9 cellular contexts compared by ENCODE assay signal in genomic region chr7:6160191-6160623, GRCh38. TPM values are rescaled to one million over a fixed set of nuclear protein-coding genes. Genes with fewer than 3 reads are reported as not detected.
DNase-seq lines count a peak whose midpoint lies in the region; TF ChIP-seq lines count a peak whose summit lies in the region.
"Had no signal": no experiment of that assay in that cellular context is flagged by ENCODE, and none has a peak within 500 bp of the region (broad histone marks: within the 10 kb centered on the region; RNA-seq: fewer than 3 reads in every experiment).

No MANE protein-coding gene starts in this region.

- TF ChIP-seq CTCF in NB4 (IDR thresholded peaks at IDR 0.05; ENCODE audit: low read depth, low read length) = peak; percentile 57
- TF ChIP-seq CTCF in colonic mucosa (IDR thresholded peaks at IDR 0.05) = peak; percentile 40
- peak; percentile 28 for TF ChIP-seq CTCF in liver (IDR thresholded peaks at IDR 0.05; ENCODE audit: low read depth, low read length, missing input control)
- TF ChIP-seq CTCF in type B pancreatic cell (conservative IDR thresholded peaks at IDR 0.05) = peak; percentile 78

- no peak for TF ChIP-seq POLR2A in NB4 (IDR thresholded peaks at IDR 0.05; ENCODE audit: extremely low read depth, insufficient read length)

- H3K27me3 ChIP-seq in colonic mucosa (no peaks in the 10 kb centered on the region), liver (ENCODE audit: control insufficient read depth in 4 of 4, insufficient read depth in 4 of 4, low read length in 3 of 4) (no peaks in the 10 kb centered on the region)

- TF ChIP-seq RAD21 in liver (IDR thresholded peaks at IDR 0.05) = peak; percentile 70 to 76

- no peaks in the 10 kb centered on the region for H3K9me3 ChIP-seq in colonic mucosa
- no peaks in the 10 kb centered on the region for H3K9me3 ChIP-seq in liver (ENCODE audit: control insufficient read depth in 4 of 4, low read length in 3 of 4)

- H3K27ac Mint-ChIP-seq in type B pancreatic cell = no peak overlapping the region
- H3K27ac Mint-ChIP-seq: memory B cell had no signal

- H3K4me3 ChIP-seq in NB4 (ENCODE audit: low read depth, low read length) (no peak overlapping the region), colonic mucosa (no peak overlapping the region), liver (ENCODE audit: low read depth in 1 of 3, low read length in 3 of 3) (no peak overlapping the region)

- H3K27me3 Mint-ChIP-seq in type B pancreatic cell = no peaks in the 10 kb centered on the region
- H3K27me3 Mint-ChIP-seq: memory B cell had no signal

- H3K27ac ChIP-seq in colonic mucosa (no peak overlapping the region), liver (ENCODE audit: low read depth in 1 of 2, low read length in 2 of 2) (no peak overlapping the region)

- peaks cover 11% of the 10 kb centered on the region for H3K4me1 Mint-ChIP-seq in type B pancreatic cell (ENCODE audit: unreplicated experiment)
- H3K4me1 Mint-ChIP-seq: memory B cell had no signal

- H3K36me3 Mint-ChIP-seq in type B pancreatic cell = peaks cover 24% of the 10 kb centered on the region

- H3K36me3 ChIP-seq in colonic mucosa (no peaks in the 10 kb centered on the region), liver (ENCODE audit: control insufficient read depth in 4 of 4, insufficient read depth in 3 of 4, low read depth in 1 of 4, low read length in 3 of 4) (peaks cover 7 to 45% (median 20%) of the 10 kb centered on the region in 4 donors)

- 76% methylated on average over 15 of the region's 15 CpGs for WGBS in liver

- H3K4me3 Mint-ChIP-seq in type B pancreatic cell = no peak overlapping the region
- H3K4me3 Mint-ChIP-seq: memory B cell had no signal

- intact Hi-C loops in colonic mucosa (cut with DNase I) = no loop called here

- H3K9ac ChIP-seq in colonic mucosa (ENCODE audit: low read depth in 2 of 2, low read length in 2 of 2) (no peak overlapping the region), liver (ENCODE audit: low read depth in 1 of 2, low read length in 2 of 2) (no peak overlapping the region)

- peak; percentile 35 for DNase-seq in DMS 273 treated with DMSO at 0.1 percent for 48 hours (lab: John Stamatoyannopoulos, UW)
- peak; percentile 34 for DNase-seq in NB4 (ENCODE audit: low read depth)
- DNase-seq in colonic mucosa = peak; percentile 35
- no peak for DNase-seq in type B pancreatic cell (ENCODE audit: extremely low spot score, unreplicated experiment)
- DNase-seq in NCI-H1105 treated with DMSO at 0.1 percent for 48 hours (lab: John Stamatoyannopoulos, UW) = no peak
- DNase-seq in mesenteric fat pad (ENCODE audit: low spot score) = no peak
- DNase-seq in NCI-H1092 (lab: John Stamatoyannopoulos, UW) = no peak

- H3K4me1 ChIP-seq in colonic mucosa (no peaks in the 10 kb centered on the region), liver (ENCODE audit: control insufficient read depth in 4 of 4, insufficient read depth in 4 of 4, low read length in 3 of 4) (no peaks in the 10 kb centered on the region)

- H3K9me3 Mint-ChIP-seq in type B pancreatic cell = no peaks in the 10 kb centered on the region
- H3K9me3 Mint-ChIP-seq: memory B cell had no signal

TF ChIP-seq in liver, 16 proteins besides CTCF, POLR2A, EP300 and RAD21:
- peak; percentile 14 for TF ChIP-seq NR2F2 (IDR thresholded peaks at IDR 0.05)
- no peak for TF ChIP-seq SP1 (IDR thresholded peaks at IDR 0.05)
- TF ChIP-seq EGR1 (IDR thresholded peaks at IDR 0.05; ENCODE audit: low read depth in 2 of 2) = no peak
- TF ChIP-seq ATF3 (IDR thresholded peaks at IDR 0.05) = no peak

RNA-seq across cellular contexts. Expression of gene USP42, which starts 55.5 kb away (rescaled TPM):
- total RNA-seq in colonic mucosa (1 to 10 TPM; 9.2 to 9.6 TPM), liver (1 to 10 TPM; 2.7 to 4.0 TPM), type B pancreatic cell (ENCODE audit: low replicate concordance) (17.0 and 19.7 TPM in 2 replicates), mesenteric fat pad (9.6 TPM)
- 1 to 10 TPM; 1.6 to 2.2 TPM for polyA plus RNA-seq in liver

Comparison
In these comparisons a context has a peak if more than half of its experiments do, and no peak if none do; other contexts are left out.
1. DNase-seq: peak in DMS 273 treated with DMSO at 0.1 percent for 48 hours (single experiment), NB4 (single experiment) and colonic mucosa (single experiment); none in type B pancreatic cell (single experiment), NCI-H1105 treated with DMSO at 0.1 percent for 48 hours (single experiment), mesenteric fat pad (single experiment) and NCI-H1092 (single experiment).
2. CTCF ChIP-seq: peak in every context shown above with its lines; median percentile 78 in type B pancreatic cell; 57 in NB4; 40 in colonic mucosa; 28 in liver.